Comparison of ENCODE assay signal across 1 cellular context in genomic region chr1:28770601-28771165, GRCh38.
A peak's percentile ranks its signal among the peaks of the same experiment; 100 is the strongest.
TF ChIP-seq lines count a peak whose summit lies in the region.

No MANE protein-coding gene starts in this region.

TF ChIP-seq in K562, 482 proteins besides CTCF, POLR2A, EP300 and RAD21 (continued from another document):
- no peak for TF ChIP-seq ZNF318 (IDR thresholded peaks at IDR 0.05; ENCODE audit: borderline replicate concordance in 1 of 2, low read depth in 1 of 2)
- TF ChIP-seq RFX5 (IDR thresholded peaks at IDR 0.05; ENCODE audit: low read depth, low read length) = no peak
- TF ChIP-seq TFE3 (CRISPR knock-in tag; IDR thresholded peaks at IDR 0.05) = no peak
- TF ChIP-seq SUPT5H (IDR thresholded peaks at IDR 0.05) = peak; percentile 77
- no peak for TF ChIP-seq NCOA1 (IDR thresholded peaks at IDR 0.05; ENCODE audit: low read depth)
- TF ChIP-seq CEBPB (tag; IDR thresholded peaks at IDR 0.05) = no peak
